Comparison of ENCODE assay signal across 8 cellular contexts in the genomic region with DNA sequence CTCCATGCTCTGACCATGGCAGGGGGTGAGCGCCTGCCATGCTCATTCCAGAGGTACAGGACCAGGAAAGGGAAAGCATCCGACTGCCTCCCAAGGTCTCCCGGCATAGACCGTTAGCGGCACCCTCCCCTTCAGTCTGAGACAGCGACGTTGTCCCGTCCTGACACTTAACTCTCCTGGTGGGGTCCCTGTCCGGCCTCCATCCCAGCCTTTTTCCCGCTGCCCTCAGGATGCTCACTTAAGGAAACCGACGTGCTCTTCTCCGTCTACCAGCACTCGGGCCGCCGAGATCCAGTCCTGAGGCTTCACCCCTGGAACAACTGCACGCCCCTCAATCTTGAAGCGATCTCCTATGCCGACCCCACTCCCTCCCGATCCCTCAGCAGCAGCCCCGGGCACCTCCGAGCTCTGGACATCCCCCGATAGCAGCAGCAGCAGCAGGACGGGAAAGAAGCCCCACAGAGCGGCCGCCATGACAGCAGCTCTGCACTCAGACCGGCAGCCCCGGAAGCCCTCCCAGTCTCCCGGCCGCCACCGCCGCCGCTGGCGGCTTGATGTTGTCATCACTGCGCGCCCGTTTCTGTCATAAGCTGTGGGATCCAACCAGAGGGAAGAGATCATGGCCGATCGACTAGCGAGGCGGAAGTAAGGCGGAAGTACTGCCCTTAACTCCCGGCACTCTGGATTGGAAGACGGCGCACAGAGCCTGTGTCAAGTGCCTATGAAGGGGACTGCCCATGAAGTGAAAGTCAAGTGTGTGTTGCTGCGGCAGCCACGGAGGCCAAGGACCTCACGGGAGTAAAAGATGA. TPM values are rescaled to one million over a fixed set of nuclear protein-coding genes. Genes with fewer than 3 reads are reported as not detected.
DNase-seq lines count a peak whose midpoint lies in the region; ATAC-seq lines count a peak whose summit lies in the region.

A gene (minus strand): TSS at position 497 of the 809 bp plus-strand sequence. CDS start 23 bp downstream, at position 474.
A gene (plus strand): TSS at position 718 of the 809 bp plus-strand sequence. CDS start 449 bp downstream, outside the sequence.

- H3K4me3 ChIP-seq in effector memory CD4-positive, alpha-beta T cell (ENCODE audit: insufficient read depth, low read depth, low read length, poor library complexity, severe bottlenecking), result peak within 1 kb of the TSS; percentile 89

- H3K36me3 ChIP-seq in effector memory CD4-positive, alpha-beta T cell (ENCODE audit: control insufficient read depth, insufficient read depth, low read length), result no peaks in the 10 kb centered on the region

- peak; percentile 94 for ATAC-seq in GM21367 (IDR thresholded peaks at IDR 0.05; ENCODE audit: unreplicated experiment)

- DNase-seq in COR-L47 (lab: John Stamatoyannopoulos, UW), result peak; percentile 98
- DNase-seq in HT1080 (ENCODE audit: low read depth), result peak; percentile 98
- DNase-seq in NOMO-1 (lab: John Stamatoyannopoulos, UW; ENCODE audit: unreplicated experiment in 2 of 2), result peak; percentile 98 to 99
- DNase-seq in activated CD8-positive, alpha-beta memory T cell treated with anti-CD3 and anti-CD28 coated beads for 48 hours (ENCODE audit: low read depth in 2 of 3, low spot score in 2 of 3), result peak; percentile 98 to 99 (median 99)
- peak; percentile 99 for DNase-seq in effector memory CD4-positive, alpha-beta T cell
- peak; percentile 99 to 100 for DNase-seq in lung microvascular endothelial cell (ENCODE audit: low read depth in 2 of 2)
- DNase-seq in stimulated activated CD4-positive, alpha-beta T cell treated with anti-CD3 and anti-CD28 coated beads, TNF-alpha, amount 100 ng/mL, for 4 hours (ENCODE audit: low read depth in 3 of 3), result peak; percentile 96 to 99 (median 96)

- no peaks in the 10 kb centered on the region for H3K9me3 ChIP-seq in effector memory CD4-positive, alpha-beta T cell (ENCODE audit: control insufficient read depth, low read length)

- peaks cover 11% of the 10 kb centered on the region for H3K4me1 ChIP-seq in effector memory CD4-positive, alpha-beta T cell (ENCODE audit: control insufficient read depth, insufficient read depth, low read length, poor library complexity, severe bottlenecking)

- peak within 1 kb of the TSS; percentile 95 for H3K27ac ChIP-seq in effector memory CD4-positive, alpha-beta T cell (ENCODE audit: insufficient read depth, low read length, poor library complexity, severe bottlenecking)

- H3K27me3 ChIP-seq in effector memory CD4-positive, alpha-beta T cell (replicated peaks; ENCODE audit: control insufficient read depth, insufficient read depth, low read length, poor library complexity, severe bottlenecking), result no peaks in the 10 kb centered on the region

RNA-seq across cellular contexts. Expression of the first gene that starts in this region (rescaled TPM):
- total RNA-seq in HT1080 (2014; rRNA removed; shearing (Covaris generic)), result 33.5 and 46.5 TPM in 2 replicates
- polyA plus RNA-seq in HT1080 (2015; cell fraction: cytosol; rRNA removed), result 88.9 and 89.5 TPM in 2 replicates
- polyA plus RNA-seq in HT1080 (2015; cell fraction: nucleus; rRNA removed), result 48.2 and 52.6 TPM in 2 replicates
- 23.8 and 35.9 TPM in 2 replicates for total RNA-seq in lung microvascular endothelial cell

RNA-seq across cellular contexts. Expression of the second gene that starts in this region (rescaled TPM):
- total RNA-seq in HT1080 (2014; rRNA removed; shearing (Covaris generic)), result 2.9 and 3.0 TPM in 2 replicates
- polyA plus RNA-seq in HT1080 (2015; cell fraction: cytosol; rRNA removed), result 2.0 and 2.2 TPM in 2 replicates
- 4.2 and 5.2 TPM in 2 replicates for polyA plus RNA-seq in HT1080 (2015; cell fraction: nucleus; rRNA removed)
- total RNA-seq in lung microvascular endothelial cell, result 0.65 and 1.4 TPM in 2 replicates

Comparison
In these comparisons a context has a peak if more than half of its experiments do, and no peak if none do; other contexts are left out.
1. Peak in every context shown above with its lines: DNase-seq, ATAC-seq, H3K4me3 ChIP-seq and H3K27ac ChIP-seq.